Comparison of ENCODE assay signal across 17 cellular contexts in the genomic region with DNA sequence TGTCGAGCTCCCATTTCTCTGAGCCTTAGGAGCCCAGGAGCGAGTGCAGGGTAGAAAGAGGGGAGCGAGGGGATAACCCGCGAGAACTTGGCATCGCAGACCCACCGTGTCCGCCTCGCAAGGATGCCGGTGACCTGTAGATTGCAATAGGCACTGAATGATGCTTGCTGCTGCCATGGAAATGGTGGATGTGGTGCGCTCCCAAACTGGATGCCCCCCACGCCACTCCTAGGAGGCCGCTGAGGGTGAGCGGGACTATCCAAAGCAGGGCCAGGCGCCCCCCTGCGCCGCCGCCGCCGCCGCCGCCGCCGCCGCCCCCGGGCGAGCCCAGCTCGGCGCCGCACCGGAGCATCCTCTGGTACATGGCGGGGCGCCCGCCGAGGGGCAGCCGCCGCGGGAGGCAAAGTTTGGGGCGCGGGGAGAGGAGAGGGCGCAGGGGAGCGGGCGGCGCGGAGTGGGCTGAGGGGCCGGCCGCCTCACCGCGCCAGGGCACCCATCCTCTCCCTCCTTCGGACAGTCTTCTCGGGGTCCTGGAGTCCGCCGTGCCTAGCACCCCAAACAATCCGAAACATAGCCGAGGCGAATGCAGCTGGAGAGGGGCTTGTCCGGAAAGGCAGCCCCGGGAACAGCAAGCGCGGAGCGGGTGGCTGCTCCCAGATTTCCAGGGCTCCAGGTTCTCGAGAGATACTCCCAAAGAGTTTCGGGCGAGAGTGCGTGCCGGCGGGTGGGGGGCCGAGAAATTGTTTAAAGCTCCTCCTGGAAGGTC.
DNase-seq lines count a peak whose midpoint lies in the region; ATAC-seq and TF ChIP-seq lines count a peak whose summit lies in the region.
"Had no signal": no experiment of that assay in that cellular context is flagged by ENCODE, and none has a peak within 500 bp of the region (broad histone marks: within the 10 kb centered on the region; RNA-seq: fewer than 3 reads in every experiment).

No MANE protein-coding gene starts in this region.

- H3K27me3 Mint-ChIP-seq in osteocyte (ENCODE audit: unreplicated experiment) = peaks cover 64% of the 10 kb centered on the region
- peaks cover 35% of the 10 kb centered on the region for H3K27me3 Mint-ChIP-seq in activated CD4-positive, alpha-beta T cell treated with anti-CD3 and anti-CD28 coated beads, Interleukin-2, amount 10 ng/mL, durations not matched to agents 24 days and 14 days

- no peaks in the 10 kb centered on the region for H3K9me3 ChIP-seq in WERI-Rb-1 (ENCODE audit: severe bottlenecking)
- H3K9me3 ChIP-seq: pancreas had no signal

- H3K27me3 ChIP-seq in H7 (ENCODE audit: control insufficient read depth, insufficient read depth, low read length) (peaks cover 44% of the 10 kb centered on the region), WERI-Rb-1 (ENCODE audit: insufficient read depth, low read depth, severe bottlenecking) (no peaks in the 10 kb centered on the region)
- H3K27me3 ChIP-seq: pancreas had no signal

- intact Hi-C loops in activated CD4-positive, alpha-beta T cell treated with anti-CD3 and anti-CD28 coated beads, Interleukin-2, amount 10 ng/mL, durations not matched to agents 24 days and 14 days (cut with micrococcal nuclease) = no loop called here

- DNase-seq in H7 (peak; percentile 49), WERI-Rb-1 (no peak), osteocyte (ENCODE audit: extremely low spot score, unreplicated experiment) (peak; percentile 83)
- no peak for DNase-seq in activated CD4-positive, alpha-beta T cell treated with anti-CD3 and anti-CD28 coated beads, Interleukin-2, amount 10 ng/mL, durations not matched to agents 24 days and 14 days
- DNase-seq: activated CD4-positive, CD25-positive, alpha-beta regulatory T cell; activated naive CD4-positive, alpha-beta T cell treated with anti-CD3 and anti-CD28 coated beads, Interleukin-2, amount 10 ng/mL, durations not matched to agents 7 days and 5 days; erythroblast; NCI-H226; PC-3; stimulated activated CD4-positive, alpha-beta T cell treated with anti-CD3 and anti-CD28 coated beads, Interleukin-15, amount 100 ng/mL, for 24 hours; T-cell had no signal

- H3K27ac ChIP-seq in WERI-Rb-1 = no peak overlapping the region
- H3K27ac ChIP-seq: pancreas had no signal

- no peaks in the 10 kb centered on the region for H3K36me3 Mint-ChIP-seq in osteocyte (ENCODE audit: unreplicated experiment)
- H3K36me3 Mint-ChIP-seq in activated CD4-positive, alpha-beta T cell treated with anti-CD3 and anti-CD28 coated beads, Interleukin-2, amount 10 ng/mL, durations not matched to agents 24 days and 14 days (ENCODE audit: low read depth) = no peaks in the 10 kb centered on the region
- H3K36me3 Mint-ChIP-seq: activated naive CD4-positive, alpha-beta T cell treated with anti-CD3 and anti-CD28 coated beads, Interleukin-2, amount 10 ng/mL, durations not matched to agents 7 days and 5 days; T-cell had no signal

- H3K27ac Mint-ChIP-seq in osteocyte (ENCODE audit: unreplicated experiment) = no peak overlapping the region
- H3K27ac Mint-ChIP-seq in activated CD4-positive, alpha-beta T cell treated with anti-CD3 and anti-CD28 coated beads, Interleukin-2, amount 10 ng/mL, durations not matched to agents 24 days and 14 days = no peak overlapping the region
- H3K27ac Mint-ChIP-seq: activated naive CD4-positive, alpha-beta T cell treated with anti-CD3 and anti-CD28 coated beads, Interleukin-2, amount 10 ng/mL, durations not matched to agents 7 days and 5 days; memory B cell; T-cell had no signal

- H3K4me3 ChIP-seq in H7 (ENCODE audit: insufficient read depth, low read depth, low read length) (peak overlapping the region; percentile 57), WERI-Rb-1 (ENCODE audit: low read depth, low read length) (peak overlapping the region; percentile 52), iPS-11a (ENCODE audit: low read depth, low read length) (peak overlapping the region; percentile 67)
- H3K4me3 ChIP-seq: pancreas had no signal

- TF ChIP-seq CTCF in WERI-Rb-1 (IDR thresholded peaks at IDR 0.05; ENCODE audit: low read depth, low read length) (no peak), osteocyte (IDR thresholded peaks at IDR 0.05) (no peak)

- H3K4me1 Mint-ChIP-seq in osteocyte (ENCODE audit: unreplicated experiment) = peaks cover 4% of the 10 kb centered on the region
- H3K4me1 Mint-ChIP-seq in activated CD4-positive, alpha-beta T cell treated with anti-CD3 and anti-CD28 coated beads, Interleukin-2, amount 10 ng/mL, durations not matched to agents 24 days and 14 days = no peaks in the 10 kb centered on the region
- H3K4me1 Mint-ChIP-seq: activated naive CD4-positive, alpha-beta T cell treated with anti-CD3 and anti-CD28 coated beads, Interleukin-2, amount 10 ng/mL, durations not matched to agents 7 days and 5 days; memory B cell; T-cell had no signal

- ATAC-seq in GM21526 (IDR thresholded peaks at IDR 0.05; ENCODE audit: low FRiP score, unreplicated experiment) = no peak
- ATAC-seq in HG02763 (IDR thresholded peaks at IDR 0.05; ENCODE audit: unreplicated experiment) = no peak
- no peak for ATAC-seq in GM19463 (IDR thresholded peaks at IDR 0.05; ENCODE audit: unreplicated experiment)
- ATAC-seq: PC-3, T-cell had no signal

- no peaks in the 10 kb centered on the region for H3K9me3 Mint-ChIP-seq in osteocyte (ENCODE audit: unreplicated experiment)
- H3K9me3 Mint-ChIP-seq in activated CD4-positive, alpha-beta T cell treated with anti-CD3 and anti-CD28 coated beads, Interleukin-2, amount 10 ng/mL, durations not matched to agents 24 days and 14 days = no peaks in the 10 kb centered on the region
- H3K9me3 Mint-ChIP-seq: activated naive CD4-positive, alpha-beta T cell treated with anti-CD3 and anti-CD28 coated beads, Interleukin-2, amount 10 ng/mL, durations not matched to agents 7 days and 5 days had no signal

- no peak overlapping the region for H3K4me3 Mint-ChIP-seq in osteocyte (ENCODE audit: unreplicated experiment)
- H3K4me3 Mint-ChIP-seq in activated CD4-positive, alpha-beta T cell treated with anti-CD3 and anti-CD28 coated beads, Interleukin-2, amount 10 ng/mL, durations not matched to agents 24 days and 14 days = no peak overlapping the region
- H3K4me3 Mint-ChIP-seq: activated naive CD4-positive, alpha-beta T cell treated with anti-CD3 and anti-CD28 coated beads, Interleukin-2, amount 10 ng/mL, durations not matched to agents 7 days and 5 days; memory B cell; T-cell had no signal

- H3K36me3 ChIP-seq in H7 (replicated peaks; ENCODE audit: control insufficient read depth, insufficient read depth, low read length) (no peaks in the 10 kb centered on the region), WERI-Rb-1 (no peaks in the 10 kb centered on the region)
- H3K36me3 ChIP-seq: pancreas had no signal

Comparison
In these comparisons a context has a peak if more than half of its experiments do, and no peak if none do; other contexts are left out.
1. DNase-seq: peak in H7 (single experiment) and osteocyte (single experiment); none in WERI-Rb-1 (single experiment) and activated CD4-positive, alpha-beta T cell treated with anti-CD3 and anti-CD28 coated beads, Interleukin-2, amount 10 ng/mL, durations not matched to agents 24 days and 14 days (single experiment).
2. Peak in every context shown above with its lines, with median percentiles within 50 percentile points of each other: H3K4me3 ChIP-seq.